Comparison of ENCODE assay signal across 18 cellular contexts in the genomic region with DNA sequence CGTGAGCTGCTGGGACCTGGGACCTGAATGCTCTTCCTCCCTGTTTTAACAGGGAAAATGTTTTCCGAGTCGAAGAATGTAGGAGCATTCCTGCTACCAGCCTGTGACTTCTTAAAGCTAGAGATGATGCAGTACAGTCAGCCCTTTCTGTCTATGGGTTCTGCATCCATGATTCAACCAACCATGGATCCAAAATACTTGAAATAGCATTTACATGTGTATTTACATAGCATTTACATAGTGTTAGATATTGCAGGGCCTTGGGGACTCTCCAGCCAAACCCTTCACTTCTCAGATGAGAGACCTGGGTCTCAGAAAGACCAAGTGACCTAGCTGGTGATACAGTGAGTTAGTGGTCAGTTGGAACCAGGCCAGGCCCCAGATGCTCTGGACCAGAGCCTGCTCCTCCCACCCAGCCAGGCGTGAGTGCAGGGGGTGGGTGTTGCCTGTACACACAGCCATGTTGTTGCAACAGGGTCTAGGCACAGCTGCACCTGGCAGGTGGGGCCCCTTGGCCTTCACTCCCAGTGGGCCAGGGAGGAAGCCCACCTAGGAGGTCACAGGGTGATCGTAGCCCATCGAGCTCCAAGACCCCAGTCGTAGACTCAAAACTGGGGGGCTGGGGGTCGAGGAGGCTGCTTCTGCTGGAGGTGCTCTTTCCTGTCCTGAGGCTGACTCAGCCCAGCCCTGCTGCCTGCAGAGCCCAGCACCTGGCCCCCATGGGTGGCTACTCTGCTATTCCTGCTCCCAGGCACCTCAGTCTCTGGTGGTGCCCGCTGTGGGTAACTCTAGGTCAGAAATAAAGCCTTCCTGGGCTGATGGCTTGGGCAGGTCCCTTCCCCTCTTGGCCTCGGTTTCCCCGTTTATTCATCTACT. TPM values are rescaled to one million over a fixed set of nuclear protein-coding genes. Genes with fewer than 3 reads are reported as not detected.
DNase-seq lines count a peak whose midpoint lies in the region; ATAC-seq and TF ChIP-seq lines count a peak whose summit lies in the region.
"Had no signal": no experiment of that assay in that cellular context is flagged by ENCODE, and none has a peak within 500 bp of the region (broad histone marks: within the 10 kb centered on the region; RNA-seq: fewer than 3 reads in every experiment).

No MANE protein-coding gene starts in this region.

- WGBS in aorta, 2 donors = 67 to 72% methylated on average over 11 of the region's 11 CpGs

- H3K27me3 ChIP-seq in aorta (ENCODE audit: control insufficient read depth in 1 of 2, insufficient read depth in 2 of 2, low read length in 1 of 2) = no peaks in the 10 kb centered on the region
- H3K27me3 ChIP-seq: colonic mucosa, upper lobe of left lung had no signal

- no peak for ATAC-seq in aorta (ENCODE audit: low FRiP score)
- no peak for ATAC-seq in stimulated activated naive B cell treated with anti-CD40 and anti-IgM and Interleukin-4, amounts not matched to agents 10 μg/mL and 1 μg/mL and 100 μg/mL, for 72 hours (replicated peaks)
- ATAC-seq: A549 had no signal

- no peak overlapping the region for H3K27ac ChIP-seq in aorta (ENCODE audit: low read depth in 1 of 2, low read length in 2 of 2)
- H3K27ac ChIP-seq: A549, sigmoid colon, upper lobe of left lung had no signal

- no peaks in the 10 kb centered on the region for H3K4me1 Mint-ChIP-seq in stimulated activated naive B cell treated with anti-CD40 and anti-IgM and Interleukin-4, amounts not matched to agents 10 μg/mL and 1 μg/mL and 100 μg/mL, for 72 hours
- H3K4me1 Mint-ChIP-seq: CD8-positive, alpha-beta memory T cell had no signal

- H3K4me3 Mint-ChIP-seq in stimulated activated naive B cell treated with anti-CD40 and anti-IgM and Interleukin-4, amounts not matched to agents 10 μg/mL and 1 μg/mL and 100 μg/mL, for 72 hours = no peak overlapping the region
- H3K4me3 Mint-ChIP-seq: CD8-positive, alpha-beta memory T cell had no signal

- no peaks in the 10 kb centered on the region for H3K36me3 ChIP-seq in aorta (ENCODE audit: control insufficient read depth in 1 of 2, insufficient read depth in 2 of 2, low read length in 1 of 2)
- H3K36me3 ChIP-seq: colonic mucosa, sigmoid colon, upper lobe of left lung had no signal

- H3K27ac Mint-ChIP-seq in stimulated activated naive B cell treated with anti-CD40 and anti-IgM and Interleukin-4, amounts not matched to agents 10 μg/mL and 1 μg/mL and 100 μg/mL, for 72 hours = no peak overlapping the region

- H3K4me1 ChIP-seq in aorta (ENCODE audit: control insufficient read depth in 1 of 2, insufficient read depth in 2 of 2, low read length in 2 of 2) = no peaks in the 10 kb centered on the region
- H3K4me1 ChIP-seq: A549, upper lobe of left lung had no signal

- H3K9me3 Mint-ChIP-seq in stimulated activated naive B cell treated with anti-CD40 and anti-IgM and Interleukin-4, amounts not matched to agents 10 μg/mL and 1 μg/mL and 100 μg/mL, for 72 hours = no peaks in the 10 kb centered on the region
- H3K9me3 Mint-ChIP-seq: CD8-positive, alpha-beta memory T cell had no signal

- peaks cover 15 to 16% of the 10 kb centered on the region in 2 donors for H3K27me3 Mint-ChIP-seq in stimulated activated naive B cell treated with anti-CD40 and anti-IgM and Interleukin-4, amounts not matched to agents 10 μg/mL and 1 μg/mL and 100 μg/mL, for 72 hours

- H3K9me3 ChIP-seq in aorta (ENCODE audit: control insufficient read depth, low read length) = no peaks in the 10 kb centered on the region
- H3K9me3 ChIP-seq: A549, colonic mucosa, sigmoid colon, upper lobe of left lung had no signal

- H3K4me3 ChIP-seq in fibroblast of pulmonary artery (replicated peaks; ENCODE audit: low read depth, low read length) = no peak overlapping the region
- no peak overlapping the region for H3K4me3 ChIP-seq in aorta (ENCODE audit: low read length in 2 of 2)
- H3K4me3 ChIP-seq: A549, colonic mucosa, sigmoid colon, upper lobe of left lung had no signal

- no peaks in the 10 kb centered on the region for H3K36me3 Mint-ChIP-seq in stimulated activated naive B cell treated with anti-CD40 and anti-IgM and Interleukin-4, amounts not matched to agents 10 μg/mL and 1 μg/mL and 100 μg/mL, for 72 hours

- intact Hi-C loops in aorta (cut with DNase I) = no loop called here

- DNase-seq in NCI-H510A treated with DMSO at 0.1 percent for 48 hours (lab: John Stamatoyannopoulos, UW) (peak; percentile 52), NCI-H510A (lab: John Stamatoyannopoulos, UW) (no peak), SHP77 treated with DMSO at 0.1 percent for 48 hours (lab: John Stamatoyannopoulos, UW) (peak; percentile 41), fibroblast of pulmonary artery (ENCODE audit: low read depth) (peak; percentile 47), aorta (peak; percentile 21 to 54), NCI-H1105 treated with DMSO at 0.1 percent for 48 hours (lab: John Stamatoyannopoulos, UW) (no peak), HPDE6-E6E7 (ENCODE audit: extremely low spot score) (no peak)
- DNase-seq in stimulated activated naive B cell treated with anti-CD40 and anti-IgM and Interleukin-4, amounts not matched to agents 10 μg/mL and 1 μg/mL and 100 μg/mL, for 72 hours = no peak
- DNase-seq: colonic mucosa; GDM1; islet precursor cell; NCI-H446; occipital lobe; sigmoid colon; stimulated activated CD4-positive, alpha-beta T cell treated with anti-CD3 and anti-CD28 coated beads, Interleukin-4, amount 100 ng/mL, for 24 hours had no signal

- no peak for TF ChIP-seq CTCF in fibroblast of pulmonary artery (IDR thresholded peaks at IDR 0.05; ENCODE audit: low read length, missing control alignments)

RNA-seq across cellular contexts. Expression of a gene that starts 7.6 kb away (rescaled TPM):
- total RNA-seq in aorta = 1 to 10 TPM; 1.3 to 5.6 TPM
- polyA plus RNA-seq in aorta = 1 to 10 TPM in 1 of 2 donors, under 1 TPM in 1; 0.38 to 3.0 TPM
- total RNA-seq: CD8-positive, alpha-beta memory T cell had no signal
- polyA plus RNA-seq: CD8-positive, alpha-beta memory T cell had no signal

RNA-seq across cellular contexts. Expression of a gene that starts 10.7 kb away (rescaled TPM):
- total RNA-seq in aorta = not detected
- polyA plus RNA-seq in aorta = not detected
- total RNA-seq: CD8-positive, alpha-beta memory T cell; colonic mucosa; occipital lobe; sigmoid colon had no signal
- polyA plus RNA-seq: A549; CD8-positive, alpha-beta memory T cell; sigmoid colon had no signal

RNA-seq across cellular contexts. Expression of a gene that starts 51.3 kb away (rescaled TPM):
- total RNA-seq in aorta = under 1 TPM; 0.13 to 0.42 TPM
- under 1 TPM in 1 of 2 donors, not detected in 1; 0.38 TPM for polyA plus RNA-seq in aorta
- total RNA-seq: CD8-positive, alpha-beta memory T cell had no signal
- polyA plus RNA-seq: CD8-positive, alpha-beta memory T cell had no signal

Comparison
In these comparisons a context has a peak if more than half of its experiments do, and no peak if none do; other contexts are left out.
1. DNase-seq: peak in NCI-H510A treated with DMSO at 0.1 percent for 48 hours (single experiment), SHP77 treated with DMSO at 0.1 percent for 48 hours (single experiment), fibroblast of pulmonary artery (single experiment) and aorta (2 of 2); none in NCI-H510A (single experiment), NCI-H1105 treated with DMSO at 0.1 percent for 48 hours (single experiment), stimulated activated naive B cell treated with anti-CD40 and anti-IgM and Interleukin-4, amounts not matched to agents 10 μg/mL and 1 μg/mL and 100 μg/mL, for 72 hours (single experiment) and HPDE6-E6E7 (single experiment).